In genomic region chr7:150715738-150716137, GRCh38 we compare ENCODE assay signal across 1 cellular context.
TF ChIP-seq lines count a peak whose summit lies in the region.

No MANE protein-coding gene starts in this region.

TF ChIP-seq in GM12878, 131 proteins besides CTCF, POLR2A, EP300 and RAD21:
- TF ChIP-seq EGR1 (IDR thresholded peaks at IDR 0.05; ENCODE audit: borderline replicate concordance in 1 of 2, low read depth in 2 of 2, low read length in 2 of 2) = no peak
- no peak for TF ChIP-seq MEF2A (IDR thresholded peaks at IDR 0.05; ENCODE audit: insufficient read depth, low read depth, low read length)
- no peak for TF ChIP-seq CREB1 (IDR thresholded peaks at IDR 0.05; ENCODE audit: low read depth)
- TF ChIP-seq ZBTB33 (IDR thresholded peaks at IDR 0.05) = no peak
- TF ChIP-seq SMAD1 (IDR thresholded peaks at IDR 0.05; ENCODE audit: low read depth, partially characterized antibody) = no peak
- no peak for TF ChIP-seq CUX1 (IDR thresholded peaks at IDR 0.05; ENCODE audit: insufficient replicate concordance, low read depth, low read length)
- no peak for TF ChIP-seq MTA2 (IDR thresholded peaks at IDR 0.05; ENCODE audit: low read depth)
- TF ChIP-seq USF2 (IDR thresholded peaks at IDR 0.05; ENCODE audit: borderline replicate concordance, low read depth, low read length) = no peak
- no peak for TF ChIP-seq HDAC6 (IDR thresholded peaks at IDR 0.05; ENCODE audit: unreplicated experiment)
- TF ChIP-seq RBBP5 (conservative IDR thresholded peaks at IDR 0.05) = no peak
- TF ChIP-seq PML (IDR thresholded peaks at IDR 0.05; ENCODE audit: low read length) = no peak
- TF ChIP-seq JUNB (IDR thresholded peaks at IDR 0.05) = no peak
- no peak for TF ChIP-seq RB1 (IDR thresholded peaks at IDR 0.05; ENCODE audit: borderline replicate concordance)
- no peak for TF ChIP-seq DPF2 (IDR thresholded peaks at IDR 0.05)
- TF ChIP-seq IRF3 (IDR thresholded peaks at IDR 0.05) = no peak
- TF ChIP-seq TAF1 (IDR thresholded peaks at IDR 0.05; ENCODE audit: borderline replicate concordance, low read depth, low read length) = no peak
- no peak for TF ChIP-seq CBFB (IDR thresholded peaks at IDR 0.05; ENCODE audit: low read depth)
- no peak for TF ChIP-seq RAD51 (IDR thresholded peaks at IDR 0.05)
- TF ChIP-seq ZNF24 (IDR thresholded peaks at IDR 0.05) = no peak
- TF ChIP-seq MYC (IDR thresholded peaks at IDR 0.05; ENCODE audit: insufficient read depth, insufficient read length, insufficient replicate concordance, low read length, severe bottlenecking) = no peak
TF ChIP-seq in GM12878: peak in this region for 0.
